In genomic region chr22:22983123-22983522, GRCh38 we compare ENCODE assay signal across 22 cellular contexts.
DNase-seq lines count a peak whose midpoint lies in the region; ATAC-seq and TF ChIP-seq lines count a peak whose summit lies in the region.
"Had no signal": no experiment of that assay in that cellular context is flagged by ENCODE, and none has a peak within 500 bp of the region (broad histone marks: within the 10 kb centered on the region; RNA-seq: fewer than 3 reads in every experiment).

No MANE protein-coding gene starts in this region.

- TF ChIP-seq CTCF in activated CD8-positive, alpha-beta T cell treated with anti-CD3 and anti-CD28 coated beads for 36 hours (IDR thresholded peaks at IDR 0.05): no peak
- TF ChIP-seq CTCF in KMS-11 (conservative IDR thresholded peaks at IDR 0.05; ENCODE audit: low read depth, low read length) (no peak), MM.1S (IDR thresholded peaks at IDR 0.05; ENCODE audit: low read length) (no peak)

- ATAC-seq in activated CD8-positive, alpha-beta T cell treated with anti-CD3 and anti-CD28 coated beads for 36 hours: no peak
- ATAC-seq in activated CD8-positive, alpha-beta T cell treated with anti-CD3 and anti-CD28 coated beads, Interleukin-2, amount 10 ng/mL, durations not matched to agents 7 days and 5 days: no peak
- peak in 1 of 2 donors; percentile 65 for ATAC-seq in naive thymus-derived CD8-positive, alpha-beta T cell
- ATAC-seq: A549; CD8-positive, alpha-beta T cell; GM12878 had no signal

- H3K27ac Mint-ChIP-seq in activated CD8-positive, alpha-beta T cell treated with anti-CD3 and anti-CD28 coated beads for 36 hours: no peak overlapping the region
- no peak overlapping the region for H3K27ac Mint-ChIP-seq in activated CD8-positive, alpha-beta T cell treated with anti-CD3 and anti-CD28 coated beads, Interleukin-2, amount 10 ng/mL, durations not matched to agents 7 days and 5 days
- peak overlapping the region in 6 of 10 donors; percentile 1 to 34 (median 14) for H3K27ac Mint-ChIP-seq in naive thymus-derived CD8-positive, alpha-beta T cell
- H3K27ac Mint-ChIP-seq: B cell; CD4-positive, alpha-beta T cell; CD8-positive, alpha-beta T cell had no signal

- intact Hi-C loops in activated CD8-positive, alpha-beta T cell treated with anti-CD3 and anti-CD28 coated beads for 36 hours (cut with micrococcal nuclease): no loop called here

- no peak overlapping the region for H2AFZ ChIP-seq in KMS-11 (ENCODE audit: low read depth)
- H2AFZ ChIP-seq in MM.1S (ENCODE audit: low read length): 0 out of 2 replicates have a peak overlapping the region, but pooled peaks have one; percentile 17

- H3K36me3 ChIP-seq in KMS-11 (ENCODE audit: insufficient read depth) (no peaks in the 10 kb centered on the region), MM.1S (replicated peaks; ENCODE audit: insufficient read depth, low read length) (no peaks in the 10 kb centered on the region)

- POLR2A ChIA-PET in activated CD8-positive, alpha-beta T cell treated with anti-CD3 and anti-CD28 coated beads for 36 hours (lab: Charles Lee): no interaction called here
- POLR2A ChIA-PET in activated CD8-positive, alpha-beta T cell treated with anti-CD3 and anti-CD28 coated beads, Interleukin-2, amount 10 ng/mL, durations not matched to agents 7 days and 5 days (lab: Charles Lee): no interaction called here
- POLR2A ChIA-PET in naive thymus-derived CD8-positive, alpha-beta T cell (lab: Charles Lee): no interaction called here

- H3K79me2 ChIP-seq in KMS-11 (ENCODE audit: insufficient read depth, low read depth): no peaks in the 10 kb centered on the region
- no peaks in the 10 kb centered on the region for H3K79me2 ChIP-seq in MM.1S (ENCODE audit: low read length)

- DNase-seq in activated CD8-positive, alpha-beta T cell treated with anti-CD3 and anti-CD28 coated beads for 36 hours: peak; percentile 17
- no peak for DNase-seq in activated CD8-positive, alpha-beta T cell treated with anti-CD3 and anti-CD28 coated beads, Interleukin-2, amount 10 ng/mL, durations not matched to agents 7 days and 5 days
- DNase-seq in MM.1S (peak; percentile 52), NCI-H2029 treated with DMSO at 0.1 percent for 48 hours (lab: John Stamatoyannopoulos, UW) (no peak), NCI-H1092 (lab: John Stamatoyannopoulos, UW) (no peak)
- DNase-seq in naive thymus-derived CD8-positive, alpha-beta T cell: peak in 2 of 10 donors; percentile 30
- DNase-seq in activated CD4-positive, CD25-positive, alpha-beta regulatory T cell treated with anti-CD3 and anti-CD28 coated beads, Interleukin-2, amount 50 U/mL, for 72 hours: no peak
- DNase-seq: AML-193; Caco-2; Calu3; CD4-positive, alpha-beta T cell; DMS79 treated with DMSO at 0.1 percent for 48 hours; EL; GDM1 had no signal

- CTCF ChIA-PET in activated CD8-positive, alpha-beta T cell treated with anti-CD3 and anti-CD28 coated beads for 36 hours (lab: Charles Lee): interaction anchor here (1.0 to 1.6 kb wide), 2 partner anchors 24 to 99 kb away, joined by 3 to 7 read pairs; no protein-coding TSS in a partner anchor
- CTCF ChIA-PET in activated CD8-positive, alpha-beta T cell treated with anti-CD3 and anti-CD28 coated beads, Interleukin-2, amount 10 ng/mL, durations not matched to agents 7 days and 5 days (lab: Charles Lee): interaction anchor here (0.7 to 1.0 kb wide), 2 partner anchors 21 to 28 kb away, joined by 3 read pairs; no protein-coding TSS in a partner anchor

- H3K27ac ChIP-seq in KMS-11: no peak overlapping the region
- H3K27ac ChIP-seq in MM.1S (ENCODE audit: low read length): peak overlapping the region; percentile 30; the same call in 1 of the 2 replicates
- H3K27ac ChIP-seq: 22Rv1; A549; BLaER1 treated with 17β-estradiol and CSF1 and Interleukin-3, amounts not matched to agents 10 nM and 100 nM; C4-2B had no signal

- H3K9ac ChIP-seq in KMS-11: no peak overlapping the region
- H3K9ac ChIP-seq in MM.1S (ENCODE audit: low read length): no peak overlapping the region; the same call in 1 of the 2 replicates
- H3K9ac ChIP-seq: BLaER1 treated with 17β-estradiol and CSF1 and Interleukin-3, amounts not matched to agents 10 nM and 100 nM had no signal

- H3K9me3 Mint-ChIP-seq in activated CD8-positive, alpha-beta T cell treated with anti-CD3 and anti-CD28 coated beads for 36 hours: peaks cover 7% of the 10 kb centered on the region
- no peaks in the 10 kb centered on the region for H3K9me3 Mint-ChIP-seq in activated CD8-positive, alpha-beta T cell treated with anti-CD3 and anti-CD28 coated beads, Interleukin-2, amount 10 ng/mL, durations not matched to agents 7 days and 5 days (ENCODE audit: insufficient read depth)
- peaks cover 0 to 23% (median 6%) of the 10 kb centered on the region in 9 donors for H3K9me3 Mint-ChIP-seq in naive thymus-derived CD8-positive, alpha-beta T cell

- peaks cover 4% of the 10 kb centered on the region for H3K27me3 Mint-ChIP-seq in activated CD8-positive, alpha-beta T cell treated with anti-CD3 and anti-CD28 coated beads for 36 hours
- H3K27me3 Mint-ChIP-seq in activated CD8-positive, alpha-beta T cell treated with anti-CD3 and anti-CD28 coated beads, Interleukin-2, amount 10 ng/mL, durations not matched to agents 7 days and 5 days (ENCODE audit: low read depth): peaks cover 8% of the 10 kb centered on the region
- peaks cover 0 to 10% (median under 1%) of the 10 kb centered on the region in 5 donors for H3K27me3 Mint-ChIP-seq in naive thymus-derived CD8-positive, alpha-beta T cell

- peaks cover 14% of the 10 kb centered on the region for H3K4me1 Mint-ChIP-seq in activated CD8-positive, alpha-beta T cell treated with anti-CD3 and anti-CD28 coated beads for 36 hours (ENCODE audit: low read depth)
- peaks cover 4% of the 10 kb centered on the region for H3K4me1 Mint-ChIP-seq in activated CD8-positive, alpha-beta T cell treated with anti-CD3 and anti-CD28 coated beads, Interleukin-2, amount 10 ng/mL, durations not matched to agents 7 days and 5 days (ENCODE audit: low read depth)
- H3K4me1 Mint-ChIP-seq in naive thymus-derived CD8-positive, alpha-beta T cell: peaks cover 6 to 23% (median 20%) of the 10 kb centered on the region in 4 donors

- no peaks in the 10 kb centered on the region for H3K9me2 ChIP-seq in MM.1S (replicated peaks; ENCODE audit: insufficient read depth, low read length)

- H3K4me3 ChIP-seq in KMS-11 (IDR thresholded peaks at IDR 0.05; ENCODE audit: insufficient read depth, low read depth, low read length) (no peak overlapping the region), MM.1S (ENCODE audit: low read length) (no peak overlapping the region)
- H3K4me3 ChIP-seq: A549; BLaER1 treated with 17β-estradiol and CSF1 and Interleukin-3, amounts not matched to agents 10 nM and 100 nM; GM12878 had no signal

- H4K20me1 ChIP-seq in KMS-11 (ENCODE audit: insufficient read depth) (no peaks in the 10 kb centered on the region), MM.1S (ENCODE audit: insufficient read depth, low read length) (no peaks in the 10 kb centered on the region)
- H4K20me1 ChIP-seq: BLaER1 treated with 17β-estradiol and CSF1 and Interleukin-3, amounts not matched to agents 10 nM and 100 nM had no signal

- H3K4me2 ChIP-seq in KMS-11 (peak overlapping the region; percentile 22; the same call in 1 of the 2 replicates), MM.1S (ENCODE audit: low read depth, low read length) (peak overlapping the region; percentile 37; the same call in 1 of the 2 replicates)
- H3K4me2 ChIP-seq: A549; BLaER1 treated with 17β-estradiol and CSF1 and Interleukin-3, amounts not matched to agents 10 nM and 100 nM had no signal

- H3K27me3 ChIP-seq in KMS-11 (ENCODE audit: insufficient read depth, low read depth) (no peaks in the 10 kb centered on the region), MM.1S (replicated peaks; ENCODE audit: insufficient read depth, low read length) (no peaks in the 10 kb centered on the region)
- H3K27me3 ChIP-seq: BLaER1 treated with 17β-estradiol and CSF1 and Interleukin-3, amounts not matched to agents 10 nM and 100 nM had no signal

- no peak overlapping the region for H3K4me3 Mint-ChIP-seq in activated CD8-positive, alpha-beta T cell treated with anti-CD3 and anti-CD28 coated beads for 36 hours
- no peak overlapping the region for H3K4me3 Mint-ChIP-seq in activated CD8-positive, alpha-beta T cell treated with anti-CD3 and anti-CD28 coated beads, Interleukin-2, amount 10 ng/mL, durations not matched to agents 7 days and 5 days
- H3K4me3 Mint-ChIP-seq in naive thymus-derived CD8-positive, alpha-beta T cell: peak overlapping the region in 5 of 10 donors; percentile 8 to 48 (median 28)
- H3K4me3 Mint-ChIP-seq: B cell; CD4-positive, alpha-beta T cell; CD8-positive, alpha-beta T cell had no signal

- no peaks in the 10 kb centered on the region for H3K36me3 Mint-ChIP-seq in activated CD8-positive, alpha-beta T cell treated with anti-CD3 and anti-CD28 coated beads for 36 hours (ENCODE audit: low read depth)
- no peaks in the 10 kb centered on the region for H3K36me3 Mint-ChIP-seq in activated CD8-positive, alpha-beta T cell treated with anti-CD3 and anti-CD28 coated beads, Interleukin-2, amount 10 ng/mL, durations not matched to agents 7 days and 5 days (ENCODE audit: low read depth)
- H3K36me3 Mint-ChIP-seq in naive thymus-derived CD8-positive, alpha-beta T cell: peaks cover 0 to 14% (median 0%) of the 10 kb centered on the region in 3 donors
- H3K36me3 Mint-ChIP-seq: CD8-positive, alpha-beta T cell had no signal

- H3F3A ChIP-seq in MM.1S (ENCODE audit: insufficient read depth, low read length): peaks cover 5% of the 10 kb centered on the region; the same call in 1 of the 2 replicates

- no peaks in the 10 kb centered on the region for H3K9me3 ChIP-seq in MM.1S (replicated peaks; ENCODE audit: insufficient read depth, low read length)

- peaks cover 50% of the 10 kb centered on the region for H3K4me1 ChIP-seq in KMS-11 (ENCODE audit: low read depth, poor library complexity, severe bottlenecking)
- H3K4me1 ChIP-seq in MM.1S (ENCODE audit: low read length): peaks cover 25% of the 10 kb centered on the region
- H3K4me1 ChIP-seq: A549; BLaER1 treated with 17β-estradiol and CSF1 and Interleukin-3, amounts not matched to agents 10 nM and 100 nM; Caco-2 had no signal

Comparison
In these comparisons a context has a peak if more than half of its experiments do, and no peak if none do; other contexts are left out.
1. DNase-seq: peak in activated CD8-positive, alpha-beta T cell treated with anti-CD3 and anti-CD28 coated beads for 36 hours (single experiment) and MM.1S (single experiment); none in activated CD8-positive, alpha-beta T cell treated with anti-CD3 and anti-CD28 coated beads, Interleukin-2, amount 10 ng/mL, durations not matched to agents 7 days and 5 days (single experiment), activated CD4-positive, CD25-positive, alpha-beta regulatory T cell treated with anti-CD3 and anti-CD28 coated beads, Interleukin-2, amount 50 U/mL, for 72 hours (single experiment), NCI-H2029 treated with DMSO at 0.1 percent for 48 hours (single experiment) and NCI-H1092 (single experiment).
2. H3K27ac Mint-ChIP-seq: peak in naive thymus-derived CD8-positive, alpha-beta T cell (6 of 10); none in activated CD8-positive, alpha-beta T cell treated with anti-CD3 and anti-CD28 coated beads for 36 hours (single experiment) and activated CD8-positive, alpha-beta T cell treated with anti-CD3 and anti-CD28 coated beads, Interleukin-2, amount 10 ng/mL, durations not matched to agents 7 days and 5 days (single experiment).